In the genomic region with DNA sequence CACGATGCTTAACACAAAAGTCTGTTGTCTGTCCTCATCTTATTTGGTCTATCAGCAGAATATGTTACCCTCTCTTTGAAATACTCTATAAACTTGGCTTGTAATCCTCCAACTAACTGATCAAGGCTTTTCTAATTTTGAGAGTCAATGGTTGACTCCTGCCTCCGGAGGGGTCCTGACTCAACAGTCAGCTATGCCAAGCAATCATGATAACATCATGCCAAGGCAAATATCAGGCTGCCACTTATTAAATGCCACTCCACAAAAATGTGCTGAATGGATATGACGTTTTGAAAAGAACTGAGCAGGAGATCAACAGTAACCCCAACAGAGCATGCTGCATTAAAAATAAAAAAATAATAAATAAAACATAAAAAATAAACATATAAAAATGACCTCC, we compare ENCODE assay signal across 10 cellular contexts.
A peak's percentile ranks its signal among the peaks of the same experiment; 100 is the strongest.
DNase-seq lines count a peak whose midpoint lies in the region; ATAC-seq, FAIRE-seq and TF ChIP-seq lines count a peak whose summit lies in the region.
"Had no signal": no experiment of that assay in that cellular context is flagged by ENCODE, and none has a peak within 500 bp of the region (broad histone marks: within the 10 kb centered on the region; RNA-seq: fewer than 3 reads in every experiment).

No MANE protein-coding gene starts in this region.

- TF ChIP-seq CTCF in A549 (IDR thresholded peaks at IDR 0.05) = no peak
- TF ChIP-seq CTCF in astrocyte of the spinal cord (IDR thresholded peaks at IDR 0.05; ENCODE audit: low read depth, low read length) = no peak
- no peak for TF ChIP-seq CTCF in kidney (IDR thresholded peaks at IDR 0.05; ENCODE audit: borderline replicate concordance, extremely low read depth, insufficient read depth)

- no peaks in the 10 kb centered on the region for H3K9me3 ChIP-seq in A549
- H3K9me3 ChIP-seq in kidney (ENCODE audit: control insufficient read depth in 1 of 2, low read length in 2 of 2) = no peaks in the 10 kb centered on the region

- in situ Hi-C loops in astrocyte of the spinal cord (cut with HindIII; ENCODE audit: low sequenced_read_pairs) = no loop called here

- H3K4me3 ChIP-seq in A549 = peak overlapping the region; percentile 12; the same call in 1 of the 3 replicates
- H3K4me3 ChIP-seq in astrocyte of the spinal cord (ENCODE audit: low read depth, low read length) = no peak overlapping the region
- no peak overlapping the region for H3K4me3 ChIP-seq in kidney (ENCODE audit: low read length in 2 of 2)

- H3K4me1 ChIP-seq in A549 (peaks cover 87% of the 10 kb centered on the region), kidney (ENCODE audit: control insufficient read depth in 1 of 2, insufficient read depth in 1 of 2, low read depth in 1 of 2, low read length in 2 of 2) (peaks cover 33 to 39% of the 10 kb centered on the region in 2 donors)

- no peak overlapping the region for H3K9ac ChIP-seq in kidney (ENCODE audit: low read length in 2 of 2)

- POLR2A ChIA-PET in A549 (lab: Yijun Ruan, JAX) = no interaction called here

- FAIRE-seq in A549 (lab: Jason Lieb, UNC) (peak; percentile 68), HTR-8/SVneo (lab: Jason Lieb, UNC) (peak; percentile 72), kidney (lab: Jason Lieb, UNC) (peak; percentile 27)

- H3K36me3 ChIP-seq in kidney (ENCODE audit: control insufficient read depth in 1 of 2, insufficient read depth in 2 of 2, low read length in 2 of 2) = no peaks in the 10 kb centered on the region

- intact Hi-C loops in kidney (cut with DNase I) (no loop called here), head of caudate nucleus (cut with DNase I) (no loop called here)

- no peak for TF ChIP-seq POLR2A in A549 (IDR thresholded peaks at IDR 0.05; ENCODE audit: low read length)

- peak overlapping the region; percentile 69 to 86 for H3K27ac ChIP-seq in A549
- H3K27ac ChIP-seq in kidney (ENCODE audit: low read depth in 2 of 2, low read length in 2 of 2) = peak overlapping the region; percentile 18 to 88

- peak; percentile 58 to 84; a peak in 3 of 5 replicates for TF ChIP-seq EP300 in A549 (IDR thresholded peaks at IDR 0.05)

- DNase-seq in A549 (ENCODE audit: low read depth in 1 of 2, low spot score in 1 of 2) (peak; percentile 63 to 76), HTR-8/SVneo (ENCODE audit: insufficient read length, low spot score) (peak; percentile 77), astrocyte of the spinal cord (ENCODE audit: low read depth, low spot score) (peak; percentile 79), kidney (no peak), HuH-7 (ENCODE audit: low spot score) (no peak), head of caudate nucleus (no peak), pons (ENCODE audit: low spot score) (no peak), NCI-H446 treated with DMSO at 0.1 percent for 48 hours (lab: John Stamatoyannopoulos, UW) (no peak)
- DNase-seq: activated naive CD8-positive, alpha-beta T cell treated with anti-CD3 and anti-CD28 coated beads, Interleukin-2, amount 50 U/mL, for 24 hours; NCI-H510A treated with DMSO at 0.1 percent for 48 hours had no signal

- TF ChIP-seq RAD21 in A549 (conservative IDR thresholded peaks at IDR 0.05 in 1 of 2, IDR thresholded peaks at IDR 0.05 in 1 of 2) = peak in 1 of 2 experiments; percentile 18; a peak in 1 of 5 replicates

- peak overlapping the region; percentile 69 for H3K4me2 ChIP-seq in A549

- CTCF ChIA-PET in A549 (lab: Yijun Ruan, JAX) = interaction anchor here (1.0 to 1.9 kb wide), 3 partner anchors 14 to 25 kb away, joined by 3 to 7 read pairs (median 5); no protein-coding TSS in a partner anchor

- WGBS in A549 (ENCODE audit: missing lambda C conversion rate) = 2% methylated on average over 3 of the region's 3 CpGs

- ATAC-seq in A549 = peak; percentile 62 to 73; a peak in 5 of 6 replicates
- ATAC-seq: activated naive CD8-positive, alpha-beta T cell treated with anti-CD3 and anti-CD28 coated beads, Interleukin-2, amount 50 U/mL, for 24 hours had no signal

TF ChIP-seq in A549, 52 proteins besides CTCF, POLR2A, EP300 and RAD21:
- TF ChIP-seq FOXS1 (CRISPR knock-in tag; IDR thresholded peaks at IDR 0.05) (no peak), GATA3 (IDR thresholded peaks at IDR 0.05; ENCODE audit: borderline replicate concordance) (peak; percentile 99), NFE2L2 (conservative IDR thresholded peaks at IDR 0.05; ENCODE audit: low read length) (0 out of 2 replicates have a peak, but pooled peaks have one; percentile 13), BCL3 (IDR thresholded peaks at IDR 0.05) (peak; percentile 59; the same call in 1 of the 3 replicates), MAZ (IDR thresholded peaks at IDR 0.05; ENCODE audit: borderline replicate concordance, low read depth, low read length) (no peak), SMC3 (IDR thresholded peaks at IDR 0.05) (peak; percentile 15; the same call in 1 of the 3 replicates), CEBPB (IDR thresholded peaks at IDR 0.05) (peak in 1 of 2 experiments; percentile 75; a peak in 2 of 4 replicates), MAX (IDR thresholded peaks at IDR 0.05) (peak; percentile 80), JUN (IDR thresholded peaks at IDR 0.05) (peak in 1 of 2 experiments; percentile 68; a peak in 3 of 5 replicates), PBX3 (IDR thresholded peaks at IDR 0.05) (peak; percentile 50; the same call in 1 of the 2 replicates), JUNB (IDR thresholded peaks at IDR 0.05) (peak; percentile 90), ESRRA (IDR thresholded peaks at IDR 0.05; ENCODE audit: borderline replicate concordance, low read length) (no peak), MAFK (IDR thresholded peaks at IDR 0.05; ENCODE audit: partially characterized antibody) (peak; percentile 62), E2F6 (IDR thresholded peaks at IDR 0.05; ENCODE audit: borderline replicate concordance, low read depth) (0 out of 2 replicates have a peak, but pooled peaks have one; percentile 24), FOSL2 (IDR thresholded peaks at IDR 0.05) (peak; percentile 76), FOSL2 (CRISPR knock-in tag; IDR thresholded peaks at IDR 0.05) (peak; percentile 87)

Comparison
In these comparisons a context has a peak if more than half of its experiments do, and no peak if none do; other contexts are left out.
1. DNase-seq: peak in A549 (2 of 2), HTR-8/SVneo (single experiment) and astrocyte of the spinal cord (single experiment); none in kidney (single experiment), HuH-7 (single experiment), head of caudate nucleus (0 of 42), pons (single experiment) and NCI-H446 treated with DMSO at 0.1 percent for 48 hours (single experiment).